23 cellular contexts compared by ENCODE assay signal in the genomic region with DNA sequence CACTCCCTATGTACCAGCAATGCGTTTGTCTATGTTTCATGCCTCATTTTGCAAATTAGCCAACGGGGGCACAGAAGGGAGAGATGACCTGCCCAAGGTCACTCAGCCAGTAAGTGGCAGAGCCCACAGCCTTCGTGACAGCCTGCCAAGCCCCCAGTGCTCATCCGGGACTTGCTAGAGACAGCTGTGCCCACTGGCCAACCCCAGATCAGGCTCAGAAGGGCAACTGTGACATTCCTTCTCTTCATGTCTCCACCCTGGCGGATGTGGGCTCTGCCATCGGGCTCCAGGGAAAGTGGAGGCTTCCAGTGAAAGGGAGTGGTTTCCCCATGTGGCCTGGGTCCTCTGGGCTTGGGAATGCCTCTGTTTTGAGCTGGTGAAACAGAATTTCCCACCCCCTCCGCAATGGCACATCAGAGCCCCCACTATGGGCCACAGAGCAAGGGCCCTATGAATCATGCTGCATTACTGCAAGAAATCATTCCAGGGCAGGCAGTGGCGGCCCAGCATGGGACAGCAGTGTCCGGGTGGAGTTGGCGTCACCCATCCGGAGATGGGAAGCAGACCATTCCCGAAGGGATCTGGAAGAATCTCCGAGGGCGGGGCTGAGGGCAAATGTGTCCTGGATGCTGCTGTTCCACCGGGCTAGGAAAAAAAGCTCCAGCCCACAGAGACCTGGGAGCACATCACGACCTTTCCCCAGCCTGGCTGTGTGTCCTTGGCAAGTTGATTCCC. TPM values are rescaled to one million over a fixed set of nuclear protein-coding genes. Genes with fewer than 3 reads are reported as not detected.
"Had no signal": no experiment of that assay in that cellular context is flagged by ENCODE, and none has a peak within 500 bp of the region (broad histone marks: within the 10 kb centered on the region; RNA-seq: fewer than 3 reads in every experiment).

No MANE protein-coding gene starts in this region.

- H2AFZ ChIP-seq: hepatocyte had no signal

- H3K9me3 ChIP-seq: esophagus muscularis mucosa, left ventricle myocardium inferior, stomach, thoracic aorta, transverse colon had no signal

- H3K4me3 ChIP-seq: esophagus muscularis mucosa, hepatocyte, left ventricle myocardium inferior, skin epidermis, stomach, thoracic aorta, transverse colon had no signal

- H3K27me3 ChIP-seq: hepatocyte had no signal

- H3K27ac ChIP-seq: epithelial cell of prostate, esophagus muscularis mucosa, foreskin keratinocyte, hepatocyte, left ventricle myocardium inferior, stomach, thoracic aorta, transverse colon had no signal

- DNase-seq: effector memory CD8-positive, alpha-beta T cell; foreskin keratinocyte; kidney; left cardiac atrium; left ventricle myocardium inferior; mesendoderm; naive thymus-derived CD8-positive, alpha-beta T cell; stimulated activated CD4-positive, alpha-beta T cell treated with anti-CD3 and anti-CD28 coated beads, Interleukin-12 subunit alpha, Interleukin-12 subunit beta, amount 100 ng/mL, for 4 hours; stimulated activated naive CD4-positive, alpha-beta T cell; stomach; substantia nigra; transverse colon had no signal

- H3K9me3 Mint-ChIP-seq: effector memory CD8-positive, alpha-beta T cell; naive thymus-derived CD8-positive, alpha-beta T cell had no signal

- H3K4me1 ChIP-seq: esophagus muscularis mucosa, foreskin keratinocyte, left ventricle myocardium inferior, stomach, transverse colon had no signal

- H3K4me3 Mint-ChIP-seq: dendritic cell treated with granulocyte-macrophage colony-stimulating factor and Interleukin-4, amounts not matched to agents 40 ng/mL and 50 ng/mL, for 4 days; effector memory CD8-positive, alpha-beta T cell; naive thymus-derived CD8-positive, alpha-beta T cell had no signal

- H3K36me3 ChIP-seq: esophagus muscularis mucosa, left ventricle myocardium inferior, stomach, thoracic aorta, transverse colon had no signal

- FAIRE-seq: colon, kidney had no signal

- H3K79me2 ChIP-seq: hepatocyte had no signal

- H3K36me3 Mint-ChIP-seq: naive thymus-derived CD8-positive, alpha-beta T cell had no signal

- H3K4me2 ChIP-seq: hepatocyte had no signal

- H3K27ac Mint-ChIP-seq: dendritic cell treated with granulocyte-macrophage colony-stimulating factor and Interleukin-4, amounts not matched to agents 40 ng/mL and 50 ng/mL, for 4 days; effector memory CD8-positive, alpha-beta T cell; naive thymus-derived CD8-positive, alpha-beta T cell had no signal

RNA-seq across cellular contexts. Expression of a gene that starts 9.1 kb away (rescaled TPM):
- total RNA-seq: foreskin keratinocyte, left ventricle myocardium inferior, lung microvascular endothelial cell, osteocyte, pulmonary artery endothelial cell, stomach, thoracic aorta, transverse colon, urinary bladder had no signal
- polyA plus RNA-seq: naive thymus-derived CD8-positive, alpha-beta T cell had no signal
